10 cellular contexts compared by ENCODE assay signal in genomic region chr5:94433393-94434149, GRCh38.
DNase-seq lines count a peak whose midpoint lies in the region; ATAC-seq, FAIRE-seq and TF ChIP-seq lines count a peak whose summit lies in the region.
"Had no signal": no experiment of that assay in that cellular context is flagged by ENCODE, and none has a peak within 500 bp of the region (broad histone marks: within the 10 kb centered on the region; RNA-seq: fewer than 3 reads in every experiment).

No MANE protein-coding gene starts in this region.

- H3K18ac ChIP-seq in IMR-90 (ENCODE audit: low read depth, low read length), result peak overlapping the region; percentile 43; the same call in 1 of the 2 replicates

- TF ChIP-seq CTCF in AG04450 (IDR thresholded peaks at IDR 0.05; ENCODE audit: low read depth, low read length), result no peak
- no peak for TF ChIP-seq CTCF in IMR-90 (conservative IDR thresholded peaks at IDR 0.05; ENCODE audit: low read depth, low read length)
- TF ChIP-seq CTCF in brain microvascular endothelial cell (IDR thresholded peaks at IDR 0.05; ENCODE audit: low read depth, low read length, missing control alignments), result no peak

- H2BK15ac ChIP-seq in IMR-90 (ENCODE audit: low read depth, low read length), result no peak overlapping the region

- no peak overlapping the region for H3K27ac ChIP-seq in AG04450 (ENCODE audit: low read depth, low read length)
- H3K27ac ChIP-seq in IMR-90 (ENCODE audit: insufficient read depth, low read length), result no peak overlapping the region; the same call in 1 of the 2 replicates
- no peak overlapping the region for H3K27ac ChIP-seq in brain microvascular endothelial cell
- H3K27ac ChIP-seq: SJCRH30 had no signal

- H3K9me3 ChIP-seq in AG04450 (ENCODE audit: control insufficient read depth, insufficient read depth, low read length) (no peaks in the 10 kb centered on the region), IMR-90 (ENCODE audit: control insufficient read depth, insufficient read depth, low read length) (no peaks in the 10 kb centered on the region)

- no peak overlapping the region for H4K8ac ChIP-seq in IMR-90 (ENCODE audit: low read depth in 2 of 2, low read length in 2 of 2)

- H2BK5ac ChIP-seq in IMR-90 (ENCODE audit: low read depth, low read length, poor library complexity, severe bottlenecking), result peak overlapping the region; percentile 15

- intact Hi-C loops in IMR-90 (cut with micrococcal nuclease), result no loop called here

- H3K4ac ChIP-seq in IMR-90 (ENCODE audit: low read depth, low read length), result no peak overlapping the region

- H2BK120ac ChIP-seq in IMR-90 (ENCODE audit: low read depth, low read length), result no peak overlapping the region

- DNase-seq in AG04450 (ENCODE audit: low read depth, low spot score) (peak; percentile 10), IMR-90 (peak; percentile 64), brain microvascular endothelial cell (peak; percentile 13), left lobe of liver (ENCODE audit: low spot score) (peak; percentile 53), GM19239 (ENCODE audit: insufficient read length, low spot score) (no peak)
- no peak for DNase-seq in activated CD8-positive, alpha-beta memory T cell treated with anti-CD3 and anti-CD28 coated beads, Interleukin-2, amount 50 U/mL, for 48 hours
- DNase-seq in activated T-cell treated with anti-CD3 and anti-CD28 coated beads, Interleukin-2, amount 50 U/mL, for 1 hour, result no peak
- DNase-seq: SJCRH30, transverse colon had no signal

- H2AK9ac ChIP-seq in IMR-90 (replicated peaks; ENCODE audit: low read depth, low read length, poor library complexity), result no peak overlapping the region

- no peaks in the 10 kb centered on the region for H3K27me3 ChIP-seq in AG04450 (ENCODE audit: control insufficient read depth, insufficient read depth, low read length)
- no peaks in the 10 kb centered on the region for H3K27me3 ChIP-seq in IMR-90 (ENCODE audit: control insufficient read depth, insufficient read depth, low read length)
- no peaks in the 10 kb centered on the region for H3K27me3 ChIP-seq in brain microvascular endothelial cell (replicated peaks)
- H3K27me3 ChIP-seq: SJCRH30, transverse colon had no signal

- POLR2A ChIA-PET in AG04450 (lab: Yijun Ruan, JAX), result no interaction called here
- POLR2A ChIA-PET in IMR-90 (lab: Charles Lee; ENCODE audit: unreplicated experiment), result no interaction called here

- no peak for TF ChIP-seq POLR2A in IMR-90 (IDR thresholded peaks at IDR 0.05; ENCODE audit: low read depth, low read length)

- no peaks in the 10 kb centered on the region for H3K79me1 ChIP-seq in IMR-90 (ENCODE audit: low read depth in 1 of 2, low read length in 2 of 2)

- no TSS peak for BruUV-seq in IMR-90 (replicated peaks; lab: Mats Ljungman, UMichigan)

- no peaks in the 10 kb centered on the region for H3K9me1 ChIP-seq in IMR-90 (ENCODE audit: insufficient read depth, low read length)

- H3K9ac ChIP-seq in IMR-90 (ENCODE audit: low read depth, low read length), result no peak overlapping the region

- no peak overlapping the region for H4K91ac ChIP-seq in IMR-90 (ENCODE audit: insufficient read depth, low read depth, low read length)

- no peak overlapping the region for H2AFZ ChIP-seq in IMR-90 (replicated peaks; ENCODE audit: low read length, poor library complexity)

- H3K36me3 ChIP-seq in IMR-90 (ENCODE audit: control insufficient read depth, insufficient read depth, low read length) (no peaks in the 10 kb centered on the region), brain microvascular endothelial cell (replicated peaks) (no peaks in the 10 kb centered on the region)
- H3K36me3 ChIP-seq: SJCRH30, transverse colon had no signal

- no peak overlapping the region for H2AK5ac ChIP-seq in IMR-90 (ENCODE audit: low read depth, low read length)

- in situ Hi-C loops in IMR-90 (cut with MboI; ENCODE audit: low sequenced_read_pairs), result no loop called here
- in situ Hi-C loops in brain microvascular endothelial cell (cut with HindIII; ENCODE audit: low pct_ligation_motif_present, low sequenced_read_pairs), result no loop called here

- no peak overlapping the region for H3K4me3 ChIP-seq in AG04450 (ENCODE audit: low read depth, low read length)
- no peak overlapping the region for H3K4me3 ChIP-seq in IMR-90 (ENCODE audit: insufficient read depth, low read depth, low read length)
- no peak overlapping the region for H3K4me3 ChIP-seq in brain microvascular endothelial cell (ENCODE audit: low read depth, low read length)
- H3K4me3 ChIP-seq: SJCRH30, transverse colon had no signal

- WGBS in IMR-90 (ENCODE audit: extremely low coverage in 2 of 2, insufficient read length in 1 of 2), 2 experiments, result no CpG with 5 or more reads among the region's 2 CpGs

- ATAC-seq in IMR-90 (ENCODE audit: low read depth) (peak; percentile 59), left lobe of liver (peak; percentile 79), HG03469 (IDR thresholded peaks at IDR 0.05; ENCODE audit: unreplicated experiment) (no peak)

- H3K23ac ChIP-seq in IMR-90 (ENCODE audit: low read depth, low read length), result no peak overlapping the region

- TF ChIP-seq RAD21 in IMR-90 (IDR thresholded peaks at IDR 0.05; ENCODE audit: low read length), result no peak

- no peak overlapping the region for H3K4me2 ChIP-seq in IMR-90 (ENCODE audit: low read depth, low read length)

- no peak overlapping the region for H3K14ac ChIP-seq in IMR-90 (replicated peaks; ENCODE audit: low read depth, low read length)

- CTCF ChIA-PET in AG04450 (lab: Charles Lee), result no interaction called here
- CTCF ChIA-PET in IMR-90 (lab: Yijun Ruan, JAX), result interaction anchor here (1.2 kb wide), 1 partner anchor 14 kb away, joined by 3 read pairs; no protein-coding TSS in a partner anchor

- no peaks in the 10 kb centered on the region; the same call in 1 of the 2 replicates for H3K4me1 ChIP-seq in IMR-90 (ENCODE audit: control insufficient read depth, insufficient read depth, low read length)
- H3K4me1 ChIP-seq: SJCRH30 had no signal

- no peak overlapping the region for H4K5ac ChIP-seq in IMR-90 (ENCODE audit: low read depth, low read length)

- no peak overlapping the region for H2BK20ac ChIP-seq in IMR-90 (ENCODE audit: low read depth, low read length)

- dilution Hi-C loops in IMR-90 (cut with HindIII; ENCODE audit: low sequenced_read_pairs, unreplicated experiment), result no loop called here

- H4K20me1 ChIP-seq in IMR-90 (ENCODE audit: insufficient read depth, low read length), result no peaks in the 10 kb centered on the region

- no peak for FAIRE-seq in GM19239 (lab: Jason Lieb, UNC)

- no peak overlapping the region for H3K56ac ChIP-seq in IMR-90 (ENCODE audit: extremely low read depth, insufficient read depth, low read length)

TF ChIP-seq in IMR-90, 13 proteins besides CTCF, POLR2A, EP300 and RAD21:
- peak; percentile 66 for TF ChIP-seq CEBPB (IDR thresholded peaks at IDR 0.05; ENCODE audit: low read depth, low read length)
- no peak for TF ChIP-seq BHLHE40 (IDR thresholded peaks at IDR 0.05; ENCODE audit: low read depth, low read length)
- TF ChIP-seq CHD1 (IDR thresholded peaks at IDR 0.05; ENCODE audit: low read depth, low read length), result no peak

Comparison
In these comparisons a context has a peak if more than half of its experiments do, and no peak if none do; other contexts are left out.
1. DNase-seq: peak in AG04450 (single experiment), IMR-90 (single experiment), brain microvascular endothelial cell (single experiment) and left lobe of liver (single experiment); none in activated CD8-positive, alpha-beta memory T cell treated with anti-CD3 and anti-CD28 coated beads, Interleukin-2, amount 50 U/mL, for 48 hours (single experiment), activated T-cell treated with anti-CD3 and anti-CD28 coated beads, Interleukin-2, amount 50 U/mL, for 1 hour (single experiment) and GM19239 (single experiment).